Comparison of ENCODE assay signal across 13 cellular contexts in the genomic region with DNA sequence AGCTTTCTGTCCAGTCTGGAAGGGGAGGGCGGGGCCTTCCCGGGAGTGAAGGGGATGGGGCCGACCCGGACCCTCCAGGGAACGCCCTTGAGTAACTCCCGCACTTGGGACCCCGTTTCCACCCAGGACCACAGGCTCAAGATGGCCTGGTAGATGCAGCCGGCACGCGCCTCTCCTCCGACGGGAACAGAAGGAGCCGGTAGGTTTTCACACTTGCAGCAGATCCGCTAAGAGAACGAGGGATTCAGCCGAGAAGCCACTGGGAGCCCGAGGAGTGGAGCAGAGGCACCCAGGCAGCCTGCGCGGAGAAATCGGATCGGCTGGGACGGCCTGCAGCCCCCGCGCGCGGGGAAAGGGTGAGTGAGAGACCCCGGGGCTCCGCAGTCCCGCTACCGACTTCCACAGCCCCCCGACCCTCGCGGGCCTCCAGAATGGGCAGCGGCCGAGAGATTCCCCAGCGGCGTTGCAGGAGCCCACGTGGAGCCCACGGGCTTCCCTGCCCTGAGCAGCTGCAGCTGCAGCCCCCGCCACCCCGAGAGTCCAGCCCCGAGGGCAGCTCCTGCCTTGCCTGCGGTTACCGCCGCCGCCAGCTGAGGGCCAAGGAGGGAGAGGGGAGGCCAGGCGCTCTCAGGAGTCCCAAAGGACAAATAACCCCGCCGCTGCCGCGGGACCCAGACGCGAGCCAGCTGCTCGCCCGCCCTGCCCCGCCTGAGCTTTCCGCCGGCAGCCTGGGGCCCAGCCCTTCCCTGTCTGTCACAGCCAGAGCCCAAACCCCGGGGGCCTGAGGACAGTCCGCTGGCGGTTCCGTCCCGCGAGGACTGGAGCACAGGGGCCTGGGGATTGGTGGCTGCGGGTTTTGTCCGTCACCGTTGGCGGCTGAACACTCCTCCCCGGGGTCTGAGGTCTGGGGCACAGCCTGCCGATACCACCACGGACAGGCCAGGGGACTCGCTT. TPM values are rescaled to one million over a fixed set of nuclear protein-coding genes. Genes with fewer than 3 reads are reported as not detected.
DNase-seq lines count a peak whose midpoint lies in the region; ATAC-seq and TF ChIP-seq lines count a peak whose summit lies in the region.
"Had no signal": no experiment of that assay in that cellular context is flagged by ENCODE, and none has a peak within 500 bp of the region (broad histone marks: within the 10 kb centered on the region; RNA-seq: fewer than 3 reads in every experiment).

No MANE protein-coding gene starts in this region.

- no peaks in the 10 kb centered on the region for H3K36me3 ChIP-seq in ascending aorta
- H3K36me3 ChIP-seq: neutrophil had no signal

- H3K4me1 ChIP-seq in ascending aorta: no peaks in the 10 kb centered on the region

- intact Hi-C loops in ascending aorta (cut with DNase I): no loop called here

- H3K27ac Mint-ChIP-seq in activated T-cell treated with anti-CD3 and anti-CD28 coated beads, Interleukin-2, amount 50 U/mL, for 72 hours: no peak overlapping the region
- H3K27ac Mint-ChIP-seq in WTC11: peak overlapping the region; percentile 96
- H3K27ac Mint-ChIP-seq in type B pancreatic cell: no peak overlapping the region
- H3K27ac Mint-ChIP-seq: activated naive CD4-positive, alpha-beta T cell treated with anti-CD3 and anti-CD28 coated beads for 36 hours had no signal

- H3K4me3 ChIP-seq in ascending aorta: no peak overlapping the region

- no peak overlapping the region for H3K27ac ChIP-seq in ascending aorta
- H3K27ac ChIP-seq: neutrophil had no signal

- POLR2A ChIA-PET in WTC11 (lab: Charles Lee): interaction anchor here (0.6 to 1.8 kb wide), 4 partner anchors 8 to 90 kb away, joined by 3 to 9 read pairs (median 4); partner anchors contain the start of gene IFT22

- peaks cover 22% of the 10 kb centered on the region for H3K27me3 ChIP-seq in ascending aorta

- peaks cover 56% of the 10 kb centered on the region for H3K27me3 Mint-ChIP-seq in activated T-cell treated with anti-CD3 and anti-CD28 coated beads, Interleukin-2, amount 50 U/mL, for 72 hours (ENCODE audit: low read depth)
- H3K27me3 Mint-ChIP-seq in WTC11 (ENCODE audit: low read depth): no peaks in the 10 kb centered on the region
- peaks cover 73% of the 10 kb centered on the region for H3K27me3 Mint-ChIP-seq in type B pancreatic cell

- CTCF ChIA-PET in WTC11 (lab: Charles Lee): interaction anchor here (0.6 to 2.9 kb wide), 5 partner anchors 8 to 113 kb away, joined by 3 to 17 read pairs (median 3); no protein-coding TSS in a partner anchor

- no peak for DNase-seq in activated T-cell treated with anti-CD3 and anti-CD28 coated beads, Interleukin-2, amount 50 U/mL, for 72 hours
- no peak for DNase-seq in activated T-cell treated with anti-CD3 and anti-CD28 coated beads for 4 hours
- peak; percentile 70 for DNase-seq in WTC11 (ENCODE audit: low spot score)
- DNase-seq in left kidney (ENCODE audit: low read depth, low spot score): peak; percentile 51
- peak; percentile 69 for DNase-seq in type B pancreatic cell (ENCODE audit: extremely low spot score, unreplicated experiment)
- DNase-seq in ascending aorta (ENCODE audit: low spot score in 2 of 2): no peak
- no peak for DNase-seq in DMS153 treated with DMSO at 0.1 percent for 48 hours (lab: John Stamatoyannopoulos, UW; ENCODE audit: unreplicated experiment)
- DNase-seq in DMS114 treated with DMSO at 0.1 percent for 48 hours (lab: John Stamatoyannopoulos, UW; ENCODE audit: unreplicated experiment): no peak
- DNase-seq: activated CD4-positive, alpha-beta T cell treated with anti-CD3 and anti-CD28 coated beads, Interleukin-2, amount 50 U/mL, for 48 hours; activated naive CD4-positive, alpha-beta T cell treated with anti-CD3 and anti-CD28 coated beads for 36 hours; Kasumi-1; stimulated activated CD4-positive, alpha-beta T cell treated with anti-CD3 and anti-CD28 coated beads, Interleukin-12 subunit alpha, Interleukin-12 subunit beta, amount 100 ng/mL, for 4 hours had no signal

- ATAC-seq in activated T-cell treated with anti-CD3 and anti-CD28 coated beads, Interleukin-2, amount 50 U/mL, for 72 hours (replicated peaks in 1 of 2): no peak
- ATAC-seq in WTC11: peak; percentile 38

- peak overlapping the region; percentile 16 to 52 for H3K4me3 Mint-ChIP-seq in activated T-cell treated with anti-CD3 and anti-CD28 coated beads, Interleukin-2, amount 50 U/mL, for 72 hours
- peak overlapping the region; percentile 81 for H3K4me3 Mint-ChIP-seq in WTC11
- H3K4me3 Mint-ChIP-seq in type B pancreatic cell: peak overlapping the region; percentile 74
- H3K4me3 Mint-ChIP-seq: activated naive CD4-positive, alpha-beta T cell treated with anti-CD3 and anti-CD28 coated beads for 36 hours had no signal

- peaks cover 14 to 18% of the 10 kb centered on the region in 2 donors for H3K36me3 Mint-ChIP-seq in activated T-cell treated with anti-CD3 and anti-CD28 coated beads, Interleukin-2, amount 50 U/mL, for 72 hours (ENCODE audit: insufficient read depth in 2 of 2)
- H3K36me3 Mint-ChIP-seq in WTC11 (peaks cover 30% of the 10 kb centered on the region), type B pancreatic cell (peaks cover 9% of the 10 kb centered on the region)

- TF ChIP-seq CTCF in WTC11 (IDR thresholded peaks at IDR 0.05) (no peak), type B pancreatic cell (conservative IDR thresholded peaks at IDR 0.05) (no peak), ascending aorta (IDR thresholded peaks at IDR 0.05) (no peak)

- H3K4me1 Mint-ChIP-seq in activated T-cell treated with anti-CD3 and anti-CD28 coated beads, Interleukin-2, amount 50 U/mL, for 72 hours (ENCODE audit: low read depth): no peaks in the 10 kb centered on the region
- H3K4me1 Mint-ChIP-seq in WTC11: peaks cover 55% of the 10 kb centered on the region
- H3K4me1 Mint-ChIP-seq in type B pancreatic cell (ENCODE audit: unreplicated experiment): no peaks in the 10 kb centered on the region

- H3K9me3 Mint-ChIP-seq in activated T-cell treated with anti-CD3 and anti-CD28 coated beads, Interleukin-2, amount 50 U/mL, for 72 hours: peaks cover 10% of the 10 kb centered on the region in 2 donors
- H3K9me3 Mint-ChIP-seq in WTC11 (no peaks in the 10 kb centered on the region), type B pancreatic cell (peaks cover 18% of the 10 kb centered on the region)

- peaks cover 18 to 20% of the 10 kb centered on the region in 2 donors for H3K9me3 ChIP-seq in ascending aorta
- H3K9me3 ChIP-seq: neutrophil had no signal

TF ChIP-seq in WTC11, 78 proteins besides CTCF, POLR2A, EP300 and RAD21 (continues in another document):
- TF ChIP-seq ETV6 (CRISPR knock-in tag; IDR thresholded peaks at IDR 0.05) (peak; percentile 38; the same call in 1 of the 2 replicates), HMGXB4 (CRISPR knock-in tag; IDR thresholded peaks at IDR 0.05) (peak; percentile 70; the same call in 1 of the 2 replicates), ATF1 (CRISPR knock-in tag; IDR thresholded peaks at IDR 0.05) (no peak), FOXP4 (CRISPR knock-in tag; IDR thresholded peaks at IDR 0.05) (peak; percentile 58; the same call in 1 of the 2 replicates), FOXP1 (CRISPR knock-in tag; IDR thresholded peaks at IDR 0.05; ENCODE audit: borderline replicate concordance) (peak; percentile 26; the same call in 1 of the 2 replicates), CREB1 (CRISPR knock-in tag; IDR thresholded peaks at IDR 0.05) (no peak), ZNF219 (CRISPR knock-in tag; IDR thresholded peaks at IDR 0.05; ENCODE audit: borderline replicate concordance) (no peak), SP1 (CRISPR knock-in tag; conservative IDR thresholded peaks at IDR 0.05) (0 out of 2 replicates have a peak, but pooled peaks have one; percentile 42)
- TF ChIP-seq, protein P1, sequence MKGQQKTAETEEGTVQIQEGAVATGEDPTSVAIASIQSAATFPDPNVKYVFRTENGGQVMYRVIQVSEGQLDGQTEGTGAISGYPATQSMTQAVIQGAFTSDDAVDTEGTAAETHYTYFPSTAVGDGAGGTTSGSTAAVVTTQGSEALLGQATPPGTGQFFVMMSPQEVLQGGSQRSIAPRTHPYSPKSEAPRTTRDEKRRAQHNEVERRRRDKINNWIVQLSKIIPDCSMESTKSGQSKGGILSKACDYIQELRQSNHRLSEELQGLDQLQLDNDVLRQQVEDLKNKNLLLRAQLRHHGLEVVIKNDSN (CRISPR knock-in tag; IDR thresholded peaks at IDR 0.05): peak; percentile 23

RNA-seq across cellular contexts. Expression of gene IFT22, which starts 21.8 kb away (rescaled TPM):
- 1 to 10 TPM; 4.7 to 5.1 TPM for total RNA-seq in activated T-cell treated with anti-CD3 and anti-CD28 coated beads, Interleukin-2, amount 50 U/mL, for 72 hours
- total RNA-seq in WTC11 (2021): 13.7 to 16.6 TPM (median 15.5 TPM) in 3 replicates
- total RNA-seq in type B pancreatic cell (ENCODE audit: low replicate concordance): 31.5 and 48.1 TPM in 2 replicates
- total RNA-seq in ascending aorta: 19.8 TPM

RNA-seq across cellular contexts. Expression of gene FIS1, which starts 54.9 kb away (rescaled TPM):
- 10 to 100 TPM; 78.4 to 87.2 TPM for total RNA-seq in activated T-cell treated with anti-CD3 and anti-CD28 coated beads, Interleukin-2, amount 50 U/mL, for 72 hours
- total RNA-seq in WTC11 (2021) (121 to 123 TPM (median 122 TPM) in 3 replicates), type B pancreatic cell (ENCODE audit: low replicate concordance) (110 and 114 TPM in 2 replicates), ascending aorta (266 TPM)

Comparison
In these comparisons a context has a peak if more than half of its experiments do, and no peak if none do; other contexts are left out.
1. DNase-seq: peak in WTC11 (single experiment), left kidney (single experiment) and type B pancreatic cell (single experiment); none in activated T-cell treated with anti-CD3 and anti-CD28 coated beads, Interleukin-2, amount 50 U/mL, for 72 hours (0 of 2), activated T-cell treated with anti-CD3 and anti-CD28 coated beads for 4 hours (single experiment), ascending aorta (0 of 2), DMS153 treated with DMSO at 0.1 percent for 48 hours (single experiment) and DMS114 treated with DMSO at 0.1 percent for 48 hours (single experiment).
2. Peak in every context shown above with its lines, with median percentiles within 50 percentile points of each other: H3K4me3 Mint-ChIP-seq.